In the genomic region with DNA sequence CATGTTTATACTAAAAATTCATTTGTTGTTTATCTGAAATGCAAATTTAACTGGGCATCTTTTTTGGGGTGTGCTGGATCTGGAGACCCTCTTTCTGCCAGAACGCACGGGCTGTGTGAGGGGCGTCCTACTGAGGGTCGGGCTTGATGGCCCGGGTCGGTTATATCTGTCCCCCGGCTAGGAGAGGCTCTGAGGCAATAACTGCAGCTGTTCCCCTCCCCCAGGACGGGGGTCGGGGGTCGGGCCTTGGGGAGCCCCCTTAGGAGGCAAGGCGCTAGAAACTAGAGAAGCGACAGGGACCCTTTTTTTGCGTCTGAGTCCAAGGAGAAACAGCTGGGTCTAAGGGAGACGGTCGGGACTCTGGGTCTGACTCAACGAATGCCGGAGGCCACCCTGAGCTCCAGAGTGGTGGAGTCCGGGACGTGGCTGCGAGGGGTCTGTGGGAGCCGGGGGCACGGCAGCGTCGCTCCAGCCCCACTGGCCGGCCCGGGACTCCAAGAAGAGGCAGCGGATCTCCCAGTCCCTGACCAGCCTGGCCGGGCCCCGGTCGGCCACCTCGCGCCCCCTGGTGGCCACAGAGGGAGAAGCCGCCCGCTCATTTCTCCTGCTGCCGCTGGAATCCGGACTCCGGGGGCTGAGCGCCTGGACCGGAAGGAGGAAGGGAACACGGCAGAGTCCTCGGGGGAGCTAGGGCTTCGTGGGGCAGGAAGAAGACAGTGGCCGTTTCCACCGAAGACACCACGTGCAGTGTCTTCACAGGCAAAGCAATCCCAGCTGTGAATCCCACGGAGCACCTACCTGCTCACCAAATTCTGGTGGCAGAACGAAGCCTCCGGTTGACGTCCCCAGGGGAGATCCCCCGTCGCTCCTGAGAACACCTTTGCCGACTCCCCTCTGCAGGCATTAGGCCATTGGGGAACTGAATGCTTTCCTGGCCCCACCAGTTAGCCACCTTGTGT, we compare ENCODE assay signal across 8 cellular contexts. TPM values are rescaled to one million over a fixed set of nuclear protein-coding genes. Genes with fewer than 3 reads are reported as not detected.
DNase-seq lines count a peak whose midpoint lies in the region; ATAC-seq and TF ChIP-seq lines count a peak whose summit lies in the region.

No MANE protein-coding gene starts in this region.

- H3K4me3 ChIP-seq in lung, result no peak overlapping the region

- H3K36me3 Mint-ChIP-seq in activated CD4-positive, alpha-beta memory T cell treated with anti-CD3 and anti-CD28 coated beads for 36 hours, result no peaks in the 10 kb centered on the region

- DNase-seq in NCI-H1436 (lab: John Stamatoyannopoulos, UW), result peak; percentile 73
- DNase-seq in NCI-H1436 treated with DMSO at 0.1 percent for 48 hours (lab: John Stamatoyannopoulos, UW), result no peak
- peak; percentile 82 for DNase-seq in NCI-H748 (lab: John Stamatoyannopoulos, UW; ENCODE audit: unreplicated experiment)
- peak; percentile 88 for DNase-seq in activated CD4-positive, alpha-beta memory T cell treated with anti-CD3 and anti-CD28 coated beads for 36 hours
- peak; percentile 96 for DNase-seq in ecto neural progenitor cell (ENCODE audit: low spot score)
- peak; percentile 88 for DNase-seq in lung (ENCODE audit: low spot score)
- peak; percentile 74 to 82 for DNase-seq in stimulated activated CD4-positive, alpha-beta T cell treated with anti-CD3 and anti-CD28 coated beads, Interleukin-4, amount 100 ng/mL, for 48 hours (ENCODE audit: low read depth in 2 of 2)

- H3K4me1 ChIP-seq in lung (ENCODE audit: control insufficient read depth in 2 of 2, insufficient read depth in 2 of 2, low read length in 2 of 2), result peaks cover 0 to 1% of the 10 kb centered on the region in 2 donors

- no peaks in the 10 kb centered on the region for H3K36me3 ChIP-seq in lung (ENCODE audit: control insufficient read depth in 2 of 2, insufficient read depth in 2 of 2, low read length in 2 of 2)

- H3K9me3 Mint-ChIP-seq in activated CD4-positive, alpha-beta memory T cell treated with anti-CD3 and anti-CD28 coated beads for 36 hours, result no peaks in the 10 kb centered on the region

- H3K27me3 Mint-ChIP-seq in activated CD4-positive, alpha-beta memory T cell treated with anti-CD3 and anti-CD28 coated beads for 36 hours, result no peaks in the 10 kb centered on the region

- no peak overlapping the region for H3K27ac Mint-ChIP-seq in activated CD4-positive, alpha-beta memory T cell treated with anti-CD3 and anti-CD28 coated beads for 36 hours

- no peak overlapping the region for H3K27ac ChIP-seq in lung (ENCODE audit: low read depth in 1 of 2, low read length in 1 of 2)

- TF ChIP-seq CTCF in lung (IDR thresholded peaks at IDR 0.05; ENCODE audit: control extremely low read depth, extremely low read depth), result peak; percentile 73

- peaks cover 27% of the 10 kb centered on the region for H3K4me1 Mint-ChIP-seq in activated CD4-positive, alpha-beta memory T cell treated with anti-CD3 and anti-CD28 coated beads for 36 hours (ENCODE audit: low read depth)

- ATAC-seq in HG03280 (IDR thresholded peaks at IDR 0.05; ENCODE audit: unreplicated experiment), result peak; percentile 68
- ATAC-seq in lung (ENCODE audit: insufficient read depth, low FRiP score), result peak; percentile 90

- no peaks in the 10 kb centered on the region for H3K9me3 ChIP-seq in lung (ENCODE audit: control insufficient read depth in 2 of 2, insufficient read depth in 1 of 2, low read length in 1 of 2)

- WGBS in lung, 2 donors, result 7 to 8% methylated on average over 50 to 52 of the region's 52 CpGs

- H3K4me3 Mint-ChIP-seq in activated CD4-positive, alpha-beta memory T cell treated with anti-CD3 and anti-CD28 coated beads for 36 hours, result peak overlapping the region; percentile 75

- intact Hi-C loops in activated CD4-positive, alpha-beta memory T cell treated with anti-CD3 and anti-CD28 coated beads for 36 hours (cut with micrococcal nuclease), result loop anchor here (1.0 kb wide), 4 partner anchors 24 to 173 kb away; partner anchors contain the start of gene SCML4

- CTCF ChIA-PET in activated CD4-positive, alpha-beta memory T cell treated with anti-CD3 and anti-CD28 coated beads for 36 hours (lab: Charles Lee), result interaction anchor here (0.7 to 4.8 kb wide), 52 partner anchors 11 to 691 kb away, joined by 3 to 99 read pairs (median 8); partner anchors contain the start of gene SCML4

- POLR2A ChIA-PET in activated CD4-positive, alpha-beta memory T cell treated with anti-CD3 and anti-CD28 coated beads for 36 hours (lab: Charles Lee), result interaction anchor here (0.6 to 2.1 kb wide), 5 partner anchors 15 to 135 kb away, joined by 3 to 10 read pairs (median 5); partner anchors contain the start of gene SCML4

- H3K27me3 ChIP-seq in lung (ENCODE audit: control insufficient read depth, insufficient read depth), result no peaks in the 10 kb centered on the region

RNA-seq across cellular contexts. Expression of gene SCML4, which starts 24.0 kb away (rescaled TPM):
- total RNA-seq in activated CD4-positive, alpha-beta memory T cell treated with anti-CD3 and anti-CD28 coated beads for 36 hours, result 1 to 10 TPM; 3.8 to 4.3 TPM
- total RNA-seq in lung, result 1 to 10 TPM; 1.6 to 1.8 TPM
- polyA plus RNA-seq in lung, result 1 to 10 TPM in 1 of 2 donors, under 1 TPM in 1; 0.67 to 1.2 TPM
